In the genomic region with DNA sequence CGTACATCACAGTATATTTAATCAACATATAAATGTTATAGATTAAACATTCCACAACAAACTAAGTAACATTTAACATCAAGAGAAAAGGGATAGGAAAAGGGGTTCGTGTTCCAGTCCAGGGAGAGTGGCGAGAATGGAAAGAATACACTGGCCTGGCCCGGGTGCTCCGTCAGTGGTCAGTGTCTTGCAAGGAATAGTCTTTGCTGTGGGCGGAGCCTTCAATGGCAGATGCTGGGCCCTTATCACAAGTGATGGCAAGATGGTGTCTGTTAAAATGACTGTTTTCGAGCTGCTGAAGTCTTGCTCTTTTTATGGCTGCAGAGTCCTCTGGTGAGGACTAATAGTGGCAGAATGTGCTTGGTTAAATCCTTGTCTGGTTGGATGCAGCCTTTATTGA, we compare ENCODE assay signal across 25 cellular contexts.
"Had no signal": no experiment of that assay in that cellular context is flagged by ENCODE, and none has a peak within 500 bp of the region (broad histone marks: within the 10 kb centered on the region; RNA-seq: fewer than 3 reads in every experiment).

No MANE protein-coding gene starts in this region.

- H3K4me3 ChIP-seq: colonic mucosa, coronary artery, dorsolateral prefrontal cortex, esophagus squamous epithelium, gastroesophageal sphincter, heart left ventricle, heart right ventricle had no signal

- DNase-seq: colonic mucosa; cortex of kidney; dermis blood vessel endothelial cell; dorsolateral prefrontal cortex; effector CD4-positive, alpha-beta T cell; effector CD8-positive, alpha-beta T cell; effector memory CD4-positive, alpha-beta T cell; effector memory CD8-positive, alpha-beta T cell; endodermal cell; erythroblast; esophagus squamous epithelium; foreskin fibroblast; foreskin keratinocyte; foreskin melanocyte; heart left ventricle; heart right ventricle had no signal

- FAIRE-seq: colon, endometrium, endothelial cell of umbilical vein, frontal cortex had no signal

- H3K27ac ChIP-seq: colonic mucosa, coronary artery, epithelial cell of prostate, esophagus squamous epithelium, foreskin keratinocyte, gastroesophageal sphincter, heart left ventricle, heart right ventricle had no signal

- ATAC-seq: effector memory CD8-positive, alpha-beta T cell; esophagus mucosa; foreskin keratinocyte; gastroesophageal sphincter; heart left ventricle; heart right ventricle had no signal

- H3K9me3 ChIP-seq: colonic mucosa, esophagus squamous epithelium, gastroesophageal sphincter, heart left ventricle, heart right ventricle had no signal

- H3K36me3 ChIP-seq: colonic mucosa, esophagus squamous epithelium, gastroesophageal sphincter, heart left ventricle, heart right ventricle had no signal

- H3K9me3 Mint-ChIP-seq: dendritic cell treated with granulocyte-macrophage colony-stimulating factor and Interleukin-4, amounts not matched to agents 40 ng/mL and 50 ng/mL, for 4 days; effector memory CD8-positive, alpha-beta T cell; endodermal cell had no signal

- H3K27me3 ChIP-seq: colonic mucosa, dorsolateral prefrontal cortex, esophagus squamous epithelium, foreskin keratinocyte, heart left ventricle, heart right ventricle had no signal

- H3K4me3 Mint-ChIP-seq: dendritic cell treated with granulocyte-macrophage colony-stimulating factor and Interleukin-4, amounts not matched to agents 40 ng/mL and 50 ng/mL, for 4 days; effector memory CD8-positive, alpha-beta T cell; endodermal cell had no signal

- H3K4me1 Mint-ChIP-seq: endodermal cell had no signal

- H3K4me1 ChIP-seq: colonic mucosa, esophagus squamous epithelium, foreskin keratinocyte, gastroesophageal sphincter, heart left ventricle, heart right ventricle had no signal

- H3K27ac Mint-ChIP-seq: dendritic cell treated with granulocyte-macrophage colony-stimulating factor and Interleukin-4, amounts not matched to agents 40 ng/mL and 50 ng/mL, for 4 days; effector memory CD8-positive, alpha-beta T cell; endodermal cell had no signal
